ENCODE assay signal across 12 cellular contexts in the genomic region with DNA sequence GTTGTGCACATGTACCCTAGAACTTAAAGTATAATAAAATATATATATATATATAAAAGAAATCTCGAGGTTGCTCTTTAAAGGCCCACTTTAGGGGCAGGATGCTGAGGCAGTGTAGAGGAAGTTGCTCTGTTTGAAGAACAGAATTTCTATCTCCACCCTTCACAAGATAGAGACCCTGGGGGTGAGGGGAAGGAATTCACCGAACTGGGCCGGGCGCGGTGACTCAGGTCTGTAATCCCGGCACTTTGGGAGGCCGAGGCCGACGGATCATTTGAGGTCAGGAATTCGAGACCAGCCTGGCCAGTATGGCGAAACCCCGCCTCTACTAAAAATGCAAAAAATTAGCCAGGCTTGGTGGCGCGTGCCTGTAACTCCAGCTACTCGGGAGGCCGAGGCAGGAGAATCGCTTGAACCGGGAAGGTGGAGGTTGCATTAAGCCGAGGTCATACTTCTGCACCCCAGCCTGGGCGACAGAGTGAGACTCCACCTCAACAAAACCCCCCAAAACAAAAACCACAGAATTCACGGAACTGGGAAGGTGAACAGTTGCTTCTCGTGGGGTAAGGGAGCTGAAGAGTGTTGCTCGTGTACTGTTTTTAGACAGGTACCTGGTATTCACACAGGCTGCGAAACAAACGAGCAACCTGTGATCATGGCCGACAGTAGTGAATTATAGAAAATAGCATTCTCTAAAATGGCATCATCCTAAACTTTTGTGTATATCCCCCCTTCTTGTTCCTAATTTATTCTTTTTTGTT. TPM values are rescaled to one million over a fixed set of nuclear protein-coding genes. Genes with fewer than 3 reads are reported as not detected.
A peak's percentile ranks its signal among the peaks of the same experiment; 100 is the strongest.
DNase-seq lines count a peak whose midpoint lies in the region; ATAC-seq, FAIRE-seq and TF ChIP-seq lines count a peak whose summit lies in the region.
"Had no signal": no experiment of that assay in that cellular context is flagged by ENCODE, and none has a peak within 500 bp of the region (broad histone marks: within the 10 kb centered on the region; RNA-seq: fewer than 3 reads in every experiment).

No MANE protein-coding gene starts in this region.

- H3K36me3 ChIP-seq in H1 (ENCODE audit: control insufficient read depth in 2 of 4, insufficient read depth in 4 of 4, low read length in 3 of 4): no peaks in the 10 kb centered on the region
- H3K36me3 ChIP-seq: WERI-Rb-1 had no signal

- no peak overlapping the region for H2BK120ac ChIP-seq in H1 (replicated peaks; ENCODE audit: low read depth, low read length)

- peak; percentile 8 for ATAC-seq in activated CD8-positive, alpha-beta T cell treated with anti-CD3 and anti-CD28 coated beads for 36 hours
- ATAC-seq in stimulated activated naive CD8-positive, alpha-beta T cell treated with anti-CD3 and anti-CD28 coated beads, Interleukin-15, Interleukin-2, amounts not matched to agents 100 U/mL and 50 U/mL, for 24 hours: no peak
- ATAC-seq in HG03432 (IDR thresholded peaks at IDR 0.05; ENCODE audit: unreplicated experiment): no peak
- no peak for ATAC-seq in GM21786 (IDR thresholded peaks at IDR 0.05; ENCODE audit: unreplicated experiment)
- ATAC-seq: psoas muscle had no signal

- H4K91ac ChIP-seq in H1 (replicated peaks; ENCODE audit: insufficient read length, low read length): no peak overlapping the region

- no peak overlapping the region for H3K18ac ChIP-seq in H1 (ENCODE audit: extremely low read depth, low read length)

- intact Hi-C loops in activated CD8-positive, alpha-beta T cell treated with anti-CD3 and anti-CD28 coated beads for 36 hours (cut with micrococcal nuclease): no loop called here

- no peak for TF ChIP-seq CTCF in activated CD8-positive, alpha-beta T cell treated with anti-CD3 and anti-CD28 coated beads for 36 hours (IDR thresholded peaks at IDR 0.05)
- TF ChIP-seq CTCF in H1 (IDR thresholded peaks at IDR 0.05; ENCODE audit: control extremely low read depth in 1 of 3, insufficient read depth in 1 of 3, low read depth in 1 of 3, low read length in 3 of 3): no peak

- H3K23me2 ChIP-seq in H1 (ENCODE audit: low read depth, low read length): peaks cover 4% of the 10 kb centered on the region; the same call in 1 of the 2 replicates

- no peaks in the 10 kb centered on the region for H4K20me1 ChIP-seq in H1 (replicated peaks in 1 of 2; ENCODE audit: control insufficient read depth in 1 of 2, insufficient read depth in 2 of 2, low read length in 2 of 2)

- H3K9me3 Mint-ChIP-seq in activated CD8-positive, alpha-beta T cell treated with anti-CD3 and anti-CD28 coated beads for 36 hours: no peaks in the 10 kb centered on the region

- peaks cover 55% of the 10 kb centered on the region for H3K36me3 Mint-ChIP-seq in activated CD8-positive, alpha-beta T cell treated with anti-CD3 and anti-CD28 coated beads for 36 hours (ENCODE audit: low read depth)

- H2BK20ac ChIP-seq in H1 (ENCODE audit: low read length): no peak overlapping the region

- peak overlapping the region; percentile 84 for H3K4me3 Mint-ChIP-seq in activated CD8-positive, alpha-beta T cell treated with anti-CD3 and anti-CD28 coated beads for 36 hours

- peak; percentile 31 for DNase-seq in activated CD4-positive, alpha-beta T cell treated with anti-CD3 and anti-CD28 coated beads for 48 hours
- no peak for DNase-seq in activated CD4-positive, alpha-beta T cell treated with anti-CD3 and anti-CD28 coated beads for 1 hour
- peak; percentile 42 for DNase-seq in activated CD8-positive, alpha-beta T cell treated with anti-CD3 and anti-CD28 coated beads for 36 hours
- no peak for DNase-seq in H1 (ENCODE audit: low read depth in 1 of 2, low spot score in 2 of 2)
- DNase-seq in stimulated activated naive CD8-positive, alpha-beta T cell treated with anti-CD3 and anti-CD28 coated beads, Interleukin-15, Interleukin-2, amounts not matched to agents 100 U/mL and 50 U/mL, for 24 hours: peak; percentile 46
- DNase-seq in amygdala (lab: John Stamatoyannopoulos, UW): no peak
- DNase-seq: kidney, NCI-H1436, psoas muscle, WERI-Rb-1 had no signal

- H2BK12ac ChIP-seq in H1 (ENCODE audit: low read depth, low read length): no peak overlapping the region

- no peak overlapping the region for H3K4me3 ChIP-seq in H1 (ENCODE audit: extremely low read depth in 1 of 4, insufficient read depth in 2 of 4, low read depth in 3 of 4, low read length in 4 of 4)

- WGBS in H1 (ENCODE audit: extremely low coverage in 1 of 2, insufficient coverage in 1 of 2, insufficient read length in 1 of 2, insufficient replicate concordance in 2 of 2, low coverage in 1 of 2, low lambda C conversion rate in 2 of 2, missing lambda C conversion rate in 1 of 2), 2 experiments: 92% methylated on average over 25 of the region's 26 CpGs; no CpG with 5 or more reads in 1 of the 2 experiments

- H3K27me3 Mint-ChIP-seq in activated CD8-positive, alpha-beta T cell treated with anti-CD3 and anti-CD28 coated beads for 36 hours: no peaks in the 10 kb centered on the region

- peaks cover 0 to 10% (median 2%) of the 10 kb centered on the region in 4 experiments; a peak in 4 of 7 replicates for H3K27me3 ChIP-seq in H1 (replicated peaks in 1 of 4; ENCODE audit: control insufficient read depth in 3 of 4, extremely low read depth in 1 of 4, insufficient read depth in 3 of 4, low read length in 3 of 4)

- TF ChIP-seq RAD21 in H1 (IDR thresholded peaks at IDR 0.05 in 1 of 2, conservative IDR thresholded peaks at IDR 0.05 in 1 of 2; ENCODE audit: low read depth in 2 of 2, low read length in 2 of 2): no peak

- no peak for TF ChIP-seq POLR2A in H1 (IDR thresholded peaks at IDR 0.05; ENCODE audit: control extremely low read depth in 1 of 2, low read depth in 2 of 2, low read length in 2 of 2)

- FAIRE-seq in H1 (lab: Jason Lieb, UNC): no peak
- FAIRE-seq: kidney had no signal

- no peak overlapping the region for H3K56ac ChIP-seq in H1 (replicated peaks; ENCODE audit: insufficient read length, low read depth, low read length)

- H2AFZ ChIP-seq in H1 (ENCODE audit: low read length): no peak overlapping the region

- no peak overlapping the region for H3K9ac ChIP-seq in H1 (replicated peaks in 1 of 4; ENCODE audit: extremely low read depth in 1 of 4, low read depth in 3 of 4, low read length in 3 of 4)

- H4K8ac ChIP-seq in H1 (ENCODE audit: extremely low read depth, insufficient read depth, low read length): no peak overlapping the region

- H3K27ac ChIP-seq in H1 (ENCODE audit: low read depth, low read length): no peak overlapping the region
- H3K27ac ChIP-seq: psoas muscle had no signal

- no peak overlapping the region for H3K23ac ChIP-seq in H1 (ENCODE audit: insufficient read length)

- 0 out of 2 replicates have a peak overlapping the region, but pooled peaks have one; percentile 81 for H2BK15ac ChIP-seq in H1 (ENCODE audit: low read length)

- H2AK5ac ChIP-seq in H1 (ENCODE audit: low read depth, low read length): no peak overlapping the region

- H4K5ac ChIP-seq in H1 (ENCODE audit: insufficient read length, low read depth, low read length): no peak overlapping the region

- CTCF ChIA-PET in activated CD8-positive, alpha-beta T cell treated with anti-CD3 and anti-CD28 coated beads for 36 hours (lab: Charles Lee): interaction anchor here (1.0 to 3.3 kb wide), 5 partner anchors 10 to 174 kb away, joined by 3 to 23 read pairs (median 3); no protein-coding TSS in a partner anchor
- CTCF ChIA-PET in H1 (lab: Charles Lee; ENCODE audit: partially characterized antibody): interaction anchor here (0.6 to 1.9 kb wide), 3 partner anchors 11 to 173 kb away, joined by 3 to 7 read pairs (median 3); no protein-coding TSS in a partner anchor

- no peak overlapping the region; a peak in 1 of 4 replicates for H3K4me2 ChIP-seq in H1 (ENCODE audit: insufficient read depth in 1 of 2, low read depth in 2 of 2, low read length in 2 of 2)

- POLR2A ChIA-PET in activated CD8-positive, alpha-beta T cell treated with anti-CD3 and anti-CD28 coated beads for 36 hours (lab: Charles Lee): interaction anchor here (0.6 to 3.1 kb wide), 7 partner anchors 10 to 735 kb away, joined by 3 to 24 read pairs (median 4); no protein-coding TSS in a partner anchor
- POLR2A ChIA-PET in H1 (lab: Charles Lee; ENCODE audit: partially characterized antibody): interaction anchor here (0.6 kb wide), 1 partner anchor 49 kb away, joined by 3 read pairs; no protein-coding TSS in a partner anchor

- no peak overlapping the region for H3K14ac ChIP-seq in H1 (ENCODE audit: insufficient read length)

- peak overlapping the region; percentile 96 for H3K27ac Mint-ChIP-seq in activated CD8-positive, alpha-beta T cell treated with anti-CD3 and anti-CD28 coated beads for 36 hours

- H3K9me3 ChIP-seq in H1 (ENCODE audit: insufficient read depth in 2 of 2, low read depth in 1 of 2, low read length in 1 of 2): no peaks in the 10 kb centered on the region
- H3K9me3 ChIP-seq: psoas muscle had no signal

- TF ChIP-seq EP300 in H1 (IDR thresholded peaks at IDR 0.05; ENCODE audit: borderline replicate concordance in 1 of 2, low read depth in 2 of 2, low read length in 2 of 2): no peak

- peaks cover 0 to 3% (median 1%) of the 10 kb centered on the region in 4 experiments; a peak in 2 of 7 replicates for H3K4me1 ChIP-seq in H1 (replicated peaks in 1 of 4; ENCODE audit: control insufficient read depth in 3 of 4, insufficient read depth in 4 of 4, low read length in 3 of 4)

- peaks cover 39% of the 10 kb centered on the region for H3K4me1 Mint-ChIP-seq in activated CD8-positive, alpha-beta T cell treated with anti-CD3 and anti-CD28 coated beads for 36 hours (ENCODE audit: low read depth)

- no peaks in the 10 kb centered on the region for H3K79me1 ChIP-seq in H1 (ENCODE audit: low read depth, low read length)

- no peak overlapping the region for H3K4ac ChIP-seq in H1 (replicated peaks; ENCODE audit: insufficient read length, low read depth, low read length)

- no peak overlapping the region for H2BK5ac ChIP-seq in H1 (ENCODE audit: low read depth, low read length)

- H3K79me2 ChIP-seq in H1 (ENCODE audit: control insufficient read depth in 1 of 2, insufficient read depth in 2 of 2, low read length in 2 of 2): no peaks in the 10 kb centered on the region

TF ChIP-seq in H1, 55 proteins besides CTCF, POLR2A, EP300 and RAD21 (continues in another document):
- no peak for TF ChIP-seq SUZ12 (IDR thresholded peaks at IDR 0.05; ENCODE audit: low read length)
- no peak for TF ChIP-seq TAF7 (optimal IDR thresholded peaks at IDR 0.05; ENCODE audit: borderline replicate concordance, low read depth, low read length)

RNA-seq across cellular contexts. Expression of a gene that starts 6.2 kb away (rescaled TPM):
- 100 to 1,000 TPM in 1 of 2 experiments, 10 to 100 TPM in 1; 88.7 to 101 TPM for total RNA-seq in activated CD8-positive, alpha-beta T cell treated with anti-CD3 and anti-CD28 coated beads for 36 hours
- 0.80 and 1.1 TPM in 2 replicates for total RNA-seq in H1 (2021; fragmentation: NEBNext Ultra II Directional; extraction: Animal tissue kit (Norgen Biotek cat#: 25700))
- 0.98 and 1.7 TPM in 2 replicates for polyA plus RNA-seq in H1 (2011; rRNA removed)
- polyA plus RNA-seq in H1 (2011; cell fraction: cytosol; rRNA removed): 1.2 TPM
- polyA plus RNA-seq in H1 (2011; cell fraction: nucleus; rRNA removed): 0.31 TPM
- polyA plus RNA-seq in H1 (2012, experiment 1 of 2): 0.62 to 0.93 TPM (median 0.78 TPM) in 3 of 4 replicates, not detected in the other
- polyA plus RNA-seq in H1 (2012, experiment 2 of 2): 0.75 TPM
- 0.71 TPM for polyA plus RNA-seq in H1 (2013, experiment 1 of 2)
- polyA plus RNA-seq in H1 (2013, experiment 2 of 2): 0.59 TPM
- 0.95 and 1.6 TPM in 2 replicates for polyA minus RNA-seq in H1 (2011; rRNA and poly(A)+ RNA removed)
- not detected for polyA minus RNA-seq in H1 (2011; cell fraction: cytosol; rRNA and poly(A)+ RNA removed)
- 0.90 TPM for polyA minus RNA-seq in H1 (2011; cell fraction: nucleus; rRNA and poly(A)+ RNA removed)

Comparison
In these comparisons a context has a peak if more than half of its experiments do, and no peak if none do; other contexts are left out.
1. DNase-seq: peak in activated CD4-positive, alpha-beta T cell treated with anti-CD3 and anti-CD28 coated beads for 48 hours (single experiment), activated CD8-positive, alpha-beta T cell treated with anti-CD3 and anti-CD28 coated beads for 36 hours (single experiment) and stimulated activated naive CD8-positive, alpha-beta T cell treated with anti-CD3 and anti-CD28 coated beads, Interleukin-15, Interleukin-2, amounts not matched to agents 100 U/mL and 50 U/mL, for 24 hours (single experiment); none in activated CD4-positive, alpha-beta T cell treated with anti-CD3 and anti-CD28 coated beads for 1 hour (single experiment), H1 (0 of 2) and amygdala (0 of 56).
2. RNA of a gene that starts 6.2 kb away (total RNA-seq): 88.7 to 101 TPM in activated CD8-positive, alpha-beta T cell treated with anti-CD3 and anti-CD28 coated beads for 36 hours; 0.80 to 1.1 TPM in H1; every median in the first group is over 10 times any median in the second.